Comparison of ENCODE assay signal across 35 cellular contexts in genomic region chr16:10225653-10226052, GRCh38. TPM values are rescaled to one million over a fixed set of nuclear protein-coding genes. Genes with fewer than 3 reads are reported as not detected.
"Had no signal": no experiment of that assay in that cellular context is flagged by ENCODE, and none has a peak within 500 bp of the region (broad histone marks: within the 10 kb centered on the region; RNA-seq: fewer than 3 reads in every experiment).

No MANE protein-coding gene starts in this region.

- H3K4me3 ChIP-seq: adrenal gland, body of pancreas, breast epithelium had no signal

- H3K27ac ChIP-seq: adrenal gland, body of pancreas, brain microvascular endothelial cell, breast epithelium, VCaP had no signal

- H3K9me3 Mint-ChIP-seq: activated B cell treated with CpG ODN at 0.5 μM for 24 hours; activated CD4-positive, alpha-beta memory T cell treated with anti-CD3 and anti-CD28 coated beads for 36 hours; activated CD4-positive, alpha-beta T cell treated with anti-CD3 and anti-CD28 coated beads, Interleukin-2, amount 10 ng/mL, durations not matched to agents 24 days and 14 days; activated naive CD4-positive, alpha-beta T cell treated with anti-CD3 and anti-CD28 coated beads for 36 hours; activated naive CD8-positive, alpha-beta T cell treated with anti-CD3 and anti-CD28 coated beads for 36 hours; activated T-helper 1 cell treated with anti-CD3 and anti-CD28 coated beads, Interleukin-12 subunit alpha, Interleukin-12 subunit beta, Interleukin-2, Interleukin-4 antibody, amounts not matched to agents 30 ng/mL and 10 ng/mL and 1 ng/mL, durations not matched to agents 14 hours and 24 hours and 36 hours; T-helper 1 cell treated with Interleukin-12 subunit alpha and Interleukin-12 subunit beta and Interleukin-4 antibody, amounts not matched to agents 30 μg/mL and 1 μg/mL, for 36 hours; T-helper 2 cell treated with Interferon-gamma antibody and Interleukin-4, amounts not matched to agents 5 μg/mL and 100 μg/mL, for 36 hours had no signal

- H3K4me3 Mint-ChIP-seq: activated B cell treated with CpG ODN at 0.5 μM for 24 hours; activated CD4-positive, alpha-beta memory T cell treated with anti-CD3 and anti-CD28 coated beads for 36 hours; activated CD4-positive, alpha-beta T cell treated with anti-CD3 and anti-CD28 coated beads, Interleukin-2, amount 10 ng/mL, durations not matched to agents 24 days and 14 days; activated CD8-positive, alpha-beta T cell treated with anti-CD3 and anti-CD28 coated beads for 36 hours; activated naive CD4-positive, alpha-beta T cell treated with anti-CD3 and anti-CD28 coated beads for 36 hours; activated naive CD8-positive, alpha-beta T cell treated with anti-CD3 and anti-CD28 coated beads for 36 hours; activated T-cell treated with anti-CD3 and anti-CD28 coated beads, Interleukin-2, amount 50 U/mL, for 4 hours; activated T-cell treated with anti-CD3 and anti-CD28 coated beads, Interleukin-2, amount 50 U/mL, for 72 hours; activated T-helper 1 cell treated with anti-CD3 and anti-CD28 coated beads, Interleukin-12 subunit alpha, Interleukin-12 subunit beta, Interleukin-2, Interleukin-4 antibody, amounts not matched to agents 30 ng/mL and 10 ng/mL and 1 ng/mL, durations not matched to agents 14 hours and 24 hours and 36 hours; activated T-helper 17 cell treated with anti-CD3 and anti-CD28 coated beads, Interleukin-2, amount 50 U/mL, for 72 hours; T-helper 1 cell treated with Interleukin-12 subunit alpha and Interleukin-12 subunit beta and Interleukin-4 antibody, amounts not matched to agents 30 μg/mL and 1 μg/mL, for 36 hours; T-helper 2 cell treated with Interferon-gamma antibody and Interleukin-4, amounts not matched to agents 5 μg/mL and 100 μg/mL, for 36 hours had no signal

- H3K4me1 ChIP-seq: adrenal gland, body of pancreas, breast epithelium had no signal

- ATAC-seq: activated CD8-positive, alpha-beta T cell treated with anti-CD3 and anti-CD28 coated beads for 36 hours; activated naive CD4-positive, alpha-beta T cell treated with anti-CD3 and anti-CD28 coated beads, Interleukin-2, amount 50 U/mL, for 72 hours; activated T-cell treated with anti-CD3 and anti-CD28 coated beads, Interleukin-2, amount 50 U/mL, for 4 hours; activated T-cell treated with anti-CD3 and anti-CD28 coated beads, Interleukin-2, amount 50 U/mL, for 72 hours; activated T-helper 17 cell treated with anti-CD3 and anti-CD28 coated beads, Interleukin-2, amount 50 U/mL, for 72 hours; body of pancreas had no signal

- H3K27me3 ChIP-seq: adrenal gland, brain microvascular endothelial cell had no signal

- H3K36me3 Mint-ChIP-seq: activated CD4-positive, alpha-beta memory T cell treated with anti-CD3 and anti-CD28 coated beads for 36 hours; activated naive CD4-positive, alpha-beta T cell treated with anti-CD3 and anti-CD28 coated beads, Interleukin-2, amount 50 U/mL, for 72 hours; activated naive CD8-positive, alpha-beta T cell treated with anti-CD3 and anti-CD28 coated beads for 36 hours had no signal

- DNase-seq: activated B cell treated with CpG ODN at 0.5 μM for 24 hours; activated CD4-positive, alpha-beta memory T cell treated with anti-CD3 and anti-CD28 coated beads for 36 hours; activated CD4-positive, alpha-beta T cell treated with anti-CD3 and anti-CD28 coated beads for 4 hours; activated CD4-positive, alpha-beta T cell treated with anti-CD3 and anti-CD28 coated beads, Interleukin-2, amount 10 ng/mL, durations not matched to agents 24 days and 14 days; activated CD4-positive, alpha-beta T cell treated with anti-CD3 and anti-CD28 coated beads, Interleukin-2, amount 50 U/mL, for 1 hour; activated CD4-positive, alpha-beta T cell treated with anti-CD3 and anti-CD28 coated beads, Interleukin-2, amount 50 U/mL, for 4 hours; activated CD4-positive, CD25-positive, alpha-beta regulatory T cell treated with anti-CD3 and anti-CD28 coated beads, Interleukin-2, amount 50 U/mL, for 72 hours; activated CD8-positive, alpha-beta memory T cell treated with anti-CD3 and anti-CD28 coated beads, Interleukin-2, amount 50 U/mL, for 4 hours; activated CD8-positive, alpha-beta T cell treated with anti-CD3 and anti-CD28 coated beads for 36 hours; activated effector memory CD4-positive, alpha-beta T cell treated with anti-CD3 and anti-CD28 coated beads, Interleukin-2, amount 50 U/mL, for 16 hours; activated gamma-delta T cell treated with Interleukin-2 at 50 U/mL for 16 hours; activated naive CD4-positive, alpha-beta T cell; activated naive CD4-positive, alpha-beta T cell treated with anti-CD3 and anti-CD28 coated beads for 36 hours; activated naive CD4-positive, alpha-beta T cell treated with anti-CD3 and anti-CD28 coated beads, Interleukin-2, amount 50 U/mL, for 16 hours; activated naive CD8-positive, alpha-beta T cell treated with anti-CD3 and anti-CD28 coated beads for 36 hours; activated T-cell treated with anti-CD3 and anti-CD28 coated beads for 4 hours; activated T-cell treated with anti-CD3 and anti-CD28 coated beads, Interleukin-2, amount 50 U/mL, for 1 hour; activated T-cell treated with anti-CD3 and anti-CD28 coated beads, Interleukin-2, amount 50 U/mL, for 4 hours; activated T-cell treated with anti-CD3 and anti-CD28 coated beads, Interleukin-2, amount 50 U/mL, for 72 hours; adrenal gland; amniotic stem cell; aorta; body of pancreas; brain microvascular endothelial cell; central memory CD4-positive, alpha-beta T cell; T-helper 2 cell; T-helper 9 cell had no signal

- H3K4me1 Mint-ChIP-seq: activated CD4-positive, alpha-beta T cell treated with anti-CD3 and anti-CD28 coated beads, Interleukin-2, amount 10 ng/mL, durations not matched to agents 24 days and 14 days; activated naive CD8-positive, alpha-beta T cell treated with anti-CD3 and anti-CD28 coated beads for 36 hours; activated T-helper 17 cell treated with anti-CD3 and anti-CD28 coated beads, Interleukin-2, amount 50 U/mL, for 72 hours had no signal

- H3K9me3 ChIP-seq: adrenal gland, body of pancreas, breast epithelium had no signal

- H3K27me3 Mint-ChIP-seq: activated CD4-positive, alpha-beta T cell treated with anti-CD3 and anti-CD28 coated beads, Interleukin-2, amount 10 ng/mL, durations not matched to agents 24 days and 14 days; activated naive CD8-positive, alpha-beta T cell treated with anti-CD3 and anti-CD28 coated beads for 36 hours had no signal

- H3K36me3 ChIP-seq: adrenal gland, brain microvascular endothelial cell, breast epithelium had no signal

- H3K27ac Mint-ChIP-seq: activated B cell treated with CpG ODN at 0.5 μM for 24 hours; activated CD4-positive, alpha-beta memory T cell treated with anti-CD3 and anti-CD28 coated beads for 36 hours; activated CD4-positive, alpha-beta T cell treated with anti-CD3 and anti-CD28 coated beads, Interleukin-2, amount 10 ng/mL, durations not matched to agents 24 days and 14 days; activated CD8-positive, alpha-beta T cell treated with anti-CD3 and anti-CD28 coated beads for 36 hours; activated naive CD4-positive, alpha-beta T cell treated with anti-CD3 and anti-CD28 coated beads for 36 hours; activated naive CD4-positive, alpha-beta T cell treated with anti-CD3 and anti-CD28 coated beads, Interleukin-2, amount 50 U/mL, for 72 hours; activated naive CD8-positive, alpha-beta T cell treated with anti-CD3 and anti-CD28 coated beads for 36 hours; activated T-cell treated with anti-CD3 and anti-CD28 coated beads, Interleukin-2, amount 50 U/mL, for 72 hours; activated T-helper 1 cell treated with anti-CD3 and anti-CD28 coated beads, Interleukin-12 subunit alpha, Interleukin-12 subunit beta, Interleukin-2, Interleukin-4 antibody, amounts not matched to agents 30 ng/mL and 10 ng/mL and 1 ng/mL, durations not matched to agents 14 hours and 24 hours and 36 hours; activated T-helper 17 cell treated with anti-CD3 and anti-CD28 coated beads, Interleukin-2, amount 50 U/mL, for 72 hours; T-helper 1 cell treated with Interleukin-12 subunit alpha and Interleukin-12 subunit beta and Interleukin-4 antibody, amounts not matched to agents 30 μg/mL and 1 μg/mL, for 36 hours; T-helper 2 cell treated with Interferon-gamma antibody and Interleukin-4, amounts not matched to agents 5 μg/mL and 100 μg/mL, for 36 hours had no signal

RNA-seq across cellular contexts. Expression of gene GRIN2A, which starts 43.4 kb away (rescaled TPM):
- total RNA-seq: activated CD4-positive, alpha-beta memory T cell treated with anti-CD3 and anti-CD28 coated beads for 36 hours; activated CD4-positive, alpha-beta T cell treated with anti-CD3 and anti-CD28 coated beads, Interleukin-2, amount 10 ng/mL, durations not matched to agents 24 days and 14 days; activated CD8-positive, alpha-beta memory T cell treated with anti-CD3 and anti-CD28 coated beads for 36 hours; activated CD8-positive, alpha-beta T cell treated with anti-CD3 and anti-CD28 coated beads for 36 hours; activated naive CD4-positive, alpha-beta T cell treated with anti-CD3 and anti-CD28 coated beads for 36 hours; activated naive CD4-positive, alpha-beta T cell treated with anti-CD3 and anti-CD28 coated beads, Interleukin-2, amount 50 U/mL, for 72 hours; activated naive CD8-positive, alpha-beta T cell treated with anti-CD3 and anti-CD28 coated beads for 36 hours; activated T-cell treated with anti-CD3 and anti-CD28 coated beads, Interleukin-2, amount 50 U/mL, for 4 hours; activated T-cell treated with anti-CD3 and anti-CD28 coated beads, Interleukin-2, amount 50 U/mL, for 72 hours; activated T-helper 1 cell treated with anti-CD3 and anti-CD28 coated beads, Interleukin-12 subunit alpha, Interleukin-12 subunit beta, Interleukin-2, Interleukin-4 antibody, amounts not matched to agents 30 ng/mL and 10 ng/mL and 1 ng/mL, durations not matched to agents 14 hours and 24 hours and 36 hours; activated T-helper 17 cell treated with anti-CD3 and anti-CD28 coated beads, Interleukin-2, amount 50 U/mL, for 72 hours had no signal
